ENCODE assay signal across 8 cellular contexts in genomic region chr6:137904822-137905617, GRCh38. TPM values are rescaled to one million over a fixed set of nuclear protein-coding genes. Genes with fewer than 3 reads are reported as not detected.
DNase-seq lines count a peak whose midpoint lies in the region; ATAC-seq and TF ChIP-seq lines count a peak whose summit lies in the region.

No MANE protein-coding gene starts in this region.

- TF ChIP-seq CTCF in type B pancreatic cell (conservative IDR thresholded peaks at IDR 0.05) (no peak), dorsolateral prefrontal cortex (IDR thresholded peaks at IDR 0.05 in 54 of 56, conservative IDR thresholded peaks at IDR 0.05 in 2 of 56; ENCODE audit: low read depth in 1 of 56, partially characterized antibody in 56 of 56) (no peak)

- no peaks in the 10 kb centered on the region for H3K9me3 Mint-ChIP-seq in type B pancreatic cell

- H3K27me3 Mint-ChIP-seq in type B pancreatic cell = peaks cover 8% of the 10 kb centered on the region

- no peaks in the 10 kb centered on the region for H3K36me3 Mint-ChIP-seq in type B pancreatic cell

- no peak overlapping the region for H3K4me3 ChIP-seq in dorsolateral prefrontal cortex

- H3K4me3 Mint-ChIP-seq in type B pancreatic cell = no peak overlapping the region

- peaks cover 13% of the 10 kb centered on the region for H3K4me1 Mint-ChIP-seq in type B pancreatic cell (ENCODE audit: unreplicated experiment)

- peak; percentile 26 for ATAC-seq in GM19043 (IDR thresholded peaks at IDR 0.05; ENCODE audit: low read depth, unreplicated experiment)
- peak; percentile 40 for ATAC-seq in HG03139 (IDR thresholded peaks at IDR 0.05; ENCODE audit: unreplicated experiment)

- H3K27me3 ChIP-seq in dorsolateral prefrontal cortex = peaks cover 0 to 8% (median 0%) of the 10 kb centered on the region in 45 donors

- peak overlapping the region; percentile 75 for H3K27ac Mint-ChIP-seq in type B pancreatic cell

- DNase-seq in activated CD8-positive, alpha-beta memory T cell treated with anti-CD3 and anti-CD28 coated beads for 48 hours (ENCODE audit: low read depth in 2 of 3, low spot score in 2 of 3) = peak; percentile 51 to 74 (median 55)
- DNase-seq in lung microvascular endothelial cell (ENCODE audit: low read depth in 2 of 2) (peak; percentile 43 to 51), type B pancreatic cell (ENCODE audit: extremely low spot score, unreplicated experiment) (no peak), GM19238 (ENCODE audit: insufficient read length, low spot score) (no peak), dorsolateral prefrontal cortex (no peak), NCI-H2081 treated with DMSO at 0.1 percent for 48 hours (lab: John Stamatoyannopoulos, UW) (no peak)

- no peak overlapping the region for H3K27ac ChIP-seq in dorsolateral prefrontal cortex

- intact Hi-C loops in dorsolateral prefrontal cortex (cut with DNase I) = no loop called here

RNA-seq across cellular contexts. Expression of gene TNFAIP3, which starts 38.0 kb away (rescaled TPM):
- 2.2 and 3.2 TPM in 2 replicates for total RNA-seq in lung microvascular endothelial cell
- total RNA-seq in type B pancreatic cell (ENCODE audit: low replicate concordance) = 15.2 and 54.4 TPM in 2 replicates
- 10 to 100 TPM in 13 of 120 experiments, 1 to 10 TPM in 107; 1.6 to 33.7 (median 5.7) TPM for total RNA-seq in dorsolateral prefrontal cortex

Comparison
In these comparisons a context has a peak if more than half of its experiments do, and no peak if none do; other contexts are left out.
1. DNase-seq: peak in activated CD8-positive, alpha-beta memory T cell treated with anti-CD3 and anti-CD28 coated beads for 48 hours (3 of 3) and lung microvascular endothelial cell (2 of 2); none in type B pancreatic cell (single experiment), GM19238 (single experiment), dorsolateral prefrontal cortex (0 of 10) and NCI-H2081 treated with DMSO at 0.1 percent for 48 hours (single experiment).